In genomic region chr11:90134420-90135003, GRCh38 we compare ENCODE assay signal across 9 cellular contexts. TPM values are rescaled to one million over a fixed set of nuclear protein-coding genes. Genes with fewer than 3 reads are reported as not detected.
DNase-seq lines count a peak whose midpoint lies in the region; ATAC-seq and TF ChIP-seq lines count a peak whose summit lies in the region.
"Had no signal": no experiment of that assay in that cellular context is flagged by ENCODE, and none has a peak within 500 bp of the region (broad histone marks: within the 10 kb centered on the region; RNA-seq: fewer than 3 reads in every experiment).

Gene NAALAD2 (plus strand): TSS chr11:90134663. CDS start chr11:90134759, 96 bp downstream.

- no peaks in the 10 kb centered on the region for H3K27me3 Mint-ChIP-seq in GM23338 (ENCODE audit: insufficient read depth, low read depth, poor library complexity)

- H3K9me3 Mint-ChIP-seq in GM23338 = no peaks in the 10 kb centered on the region

- H3K36me3 Mint-ChIP-seq in GM23338 (ENCODE audit: low read depth) = no peaks in the 10 kb centered on the region

- H3K27ac Mint-ChIP-seq in GM23338 = peak within 1 kb of the TSS; percentile 44

- H3K4me1 ChIP-seq in GM23338 (ENCODE audit: insufficient read depth) = peaks cover 22% of the 10 kb centered on the region
- peaks cover 0 to 4% of the 10 kb centered on the region in 2 donors for H3K4me1 ChIP-seq in left lung

- H3K27me3 ChIP-seq in GM23338 (ENCODE audit: insufficient read depth) (0 out of 2 replicates have a peak, but pooled peaks cover 6% of the 10 kb centered on the region), dorsolateral prefrontal cortex (peaks cover 0 to 6% (median 0%) of the 10 kb centered on the region in 45 donors), left lung (peaks cover 0 to 28% of the 10 kb centered on the region in 2 donors)

- ATAC-seq in GM23338 = peak; percentile 98
- ATAC-seq in left lung = peak; percentile 86

- no peaks in the 10 kb centered on the region for H3K79me2 ChIP-seq in GM23338 (replicated peaks; ENCODE audit: insufficient read depth)

- peak within 1 kb of the TSS; percentile 86 for H2AFZ ChIP-seq in GM23338

- no peaks in the 10 kb centered on the region; the same call in 1 of the 2 replicates for H3F3A ChIP-seq in GM23338 (replicated peaks; ENCODE audit: low read depth)

- H3K4me1 Mint-ChIP-seq in GM23338 = peaks cover 45% of the 10 kb centered on the region

- intact Hi-C loops in dorsolateral prefrontal cortex (cut with DNase I) (no loop called here), left lung (cut with DNase I) (no loop called here)

- peak within 1 kb of the TSS; percentile 76 for H3K4me3 Mint-ChIP-seq in GM23338

- TF ChIP-seq CTCF in GM23338 (conservative IDR thresholded peaks at IDR 0.05; ENCODE audit: low read depth in 2 of 2) (no peak), dorsolateral prefrontal cortex (IDR thresholded peaks at IDR 0.05 in 54 of 56, conservative IDR thresholded peaks at IDR 0.05 in 2 of 56; ENCODE audit: low read depth in 1 of 56, partially characterized antibody in 56 of 56) (peak in 1 of 56 donors; percentile 9), left lung (IDR thresholded peaks at IDR 0.05) (no peak)

- H3K27ac ChIP-seq in GM23338 (ENCODE audit: low read depth) (no peak within 1 kb of the TSS), dorsolateral prefrontal cortex (peak within 1 kb of the TSS in 57 of 59 donors; percentile 6 to 88 (median 75)), left lung (no peak within 1 kb of the TSS)

- no peaks in the 10 kb centered on the region for H4K20me1 ChIP-seq in GM23338 (replicated peaks; ENCODE audit: insufficient read depth)

- H3K9me2 ChIP-seq in GM23338 (ENCODE audit: insufficient read depth) = no peaks in the 10 kb centered on the region

- no peaks in the 10 kb centered on the region for H3K36me3 ChIP-seq in GM23338 (ENCODE audit: insufficient read depth)
- H3K36me3 ChIP-seq in left lung = no peaks in the 10 kb centered on the region

- no peaks in the 10 kb centered on the region for H3K9me3 ChIP-seq in left lung

- H3K4me2 ChIP-seq in GM23338 = peak within 1 kb of the TSS; percentile 87

- DNase-seq in GM03348 (ENCODE audit: low spot score) (peak; percentile 47), GM23338 (ENCODE audit: low spot score) (peak; percentile 87), NCI-H82 treated with DMSO at 0.1 percent for 48 hours (lab: John Stamatoyannopoulos, UW; ENCODE audit: unreplicated experiment) (peak; percentile 65), dorsolateral prefrontal cortex (peak; percentile 4 to 73 (median 58)), left lung (peak; percentile 38 to 73), stromal cell of bone marrow (ENCODE audit: low read depth) (peak; percentile 2), NCI-H748 (lab: John Stamatoyannopoulos, UW; ENCODE audit: unreplicated experiment) (no peak), NCI-H1930 (lab: John Stamatoyannopoulos, UW) (no peak)

- H3K4me3 ChIP-seq in GM23338 (peak within 1 kb of the TSS; percentile 69), dorsolateral prefrontal cortex (peak within 1 kb of the TSS; percentile 35 to 83 (median 69)), left lung (peak within 1 kb of the TSS; percentile 33 to 37)

TF ChIP-seq in GM23338, 12 proteins besides CTCF, POLR2A, EP300 and RAD21:
- TF ChIP-seq POLR2AphosphoS5 (IDR thresholded peaks at IDR 0.05; ENCODE audit: low read depth) (peak; percentile 46; the same call in 1 of the 2 replicates), ETS1 (IDR thresholded peaks at IDR 0.05) (no peak)

RNA-seq across cellular contexts. Expression of gene NAALAD2, which starts in this region (rescaled TPM):
- 4.3 and 12.4 TPM in 2 replicates for total RNA-seq in GM23338 (2014; rRNA removed; shearing (Covaris generic))
- 3.1 and 3.4 TPM in 2 replicates for polyA plus RNA-seq in GM23338 (2016; fragmentation: Nextera tagmentation; extraction: Ambion mirVana)
- total RNA-seq in dorsolateral prefrontal cortex (10 to 100 TPM; 15.2 to 59.7 (median 33.9) TPM), left lung (1 to 10 TPM; 1.3 to 1.8 TPM)
- total RNA-seq: T-helper 2 cell treated with Interferon-gamma antibody and Interleukin-4, amounts not matched to agents 100 ng/mL and 5 ng/mL, for 36 hours had no signal

Comparison
In these comparisons a context has a peak if more than half of its experiments do, and no peak if none do; other contexts are left out.
1. DNase-seq: peak in GM03348 (single experiment), GM23338 (single experiment), NCI-H82 treated with DMSO at 0.1 percent for 48 hours (single experiment), dorsolateral prefrontal cortex (10 of 10), left lung (2 of 2) and stromal cell of bone marrow (single experiment); none in NCI-H748 (single experiment) and NCI-H1930 (0 of 2).
2. H3K27ac ChIP-seq: peak in dorsolateral prefrontal cortex (57 of 59); none in GM23338 (single experiment) and left lung (0 of 2).
3. Peak in every context shown above with its lines, with median percentiles within 50 percentile points of each other: H3K4me3 ChIP-seq.